ENCODE assay signal across 25 cellular contexts in the genomic region with DNA sequence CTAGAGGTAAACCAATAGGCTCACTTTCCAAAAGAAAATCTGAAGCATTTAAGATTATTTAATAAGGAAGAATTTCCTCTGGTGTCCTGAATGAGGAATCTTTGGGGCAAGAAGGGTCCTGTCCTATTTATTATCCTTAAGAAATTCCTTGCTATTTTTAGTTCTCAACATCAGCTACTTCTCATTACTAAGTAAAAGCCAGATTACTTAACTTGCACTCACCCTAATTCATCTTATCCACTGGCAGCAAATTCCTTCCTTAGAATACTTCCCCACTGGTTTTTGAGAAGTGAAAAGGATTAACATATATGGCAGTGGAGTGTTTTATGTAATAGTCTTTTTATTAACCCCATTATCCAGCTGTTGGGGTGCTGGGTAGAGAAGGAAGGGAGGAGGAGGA.
"Had no signal": no experiment of that assay in that cellular context is flagged by ENCODE, and none has a peak within 500 bp of the region (broad histone marks: within the 10 kb centered on the region; RNA-seq: fewer than 3 reads in every experiment).

No MANE protein-coding gene starts in this region.

- H3K27me3 ChIP-seq: brain microvascular endothelial cell, foreskin keratinocyte, neural progenitor cell had no signal

- H3K4me1 Mint-ChIP-seq: activated CD4-positive, alpha-beta T cell treated with anti-CD3 and anti-CD28 coated beads for 36 hours; naive thymus-derived CD8-positive, alpha-beta T cell had no signal

- H3K27ac Mint-ChIP-seq: activated CD4-positive, alpha-beta T cell treated with anti-CD3 and anti-CD28 coated beads for 36 hours; activated naive CD8-positive, alpha-beta T cell; activated T-cell treated with anti-CD3 and anti-CD28 coated beads, Interleukin-2, amount 50 U/mL, for 72 hours; mesothelial cell of epicardium; naive thymus-derived CD8-positive, alpha-beta T cell; neural progenitor cell; T-helper 2 cell treated with Interferon-gamma antibody and Interleukin-4, amounts not matched to agents 5 μg/mL and 100 μg/mL, for 36 hours had no signal

- H3K9me3 ChIP-seq: thoracic aorta had no signal

- H3K4me2 ChIP-seq: neural progenitor cell had no signal

- H3K4me3 ChIP-seq: neural progenitor cell, thoracic aorta had no signal

- H2AFZ ChIP-seq: neural progenitor cell had no signal

- H3K4me3 Mint-ChIP-seq: activated CD4-positive, alpha-beta T cell treated with anti-CD3 and anti-CD28 coated beads for 36 hours; activated naive CD8-positive, alpha-beta T cell; activated T-cell treated with anti-CD3 and anti-CD28 coated beads, Interleukin-2, amount 50 U/mL, for 72 hours; mesothelial cell of epicardium; naive thymus-derived CD8-positive, alpha-beta T cell; neural progenitor cell; T-helper 2 cell treated with Interferon-gamma antibody and Interleukin-4, amounts not matched to agents 5 μg/mL and 100 μg/mL, for 36 hours had no signal

- H3K9ac ChIP-seq: neural progenitor cell had no signal

- H3K27me3 Mint-ChIP-seq: activated CD4-positive, alpha-beta T cell treated with anti-CD3 and anti-CD28 coated beads for 36 hours; activated naive CD8-positive, alpha-beta T cell had no signal

- H3K4me1 ChIP-seq: foreskin keratinocyte had no signal

- H3K9me3 Mint-ChIP-seq: mesothelial cell of epicardium, neural progenitor cell had no signal

- H3K36me3 ChIP-seq: brain microvascular endothelial cell, neural progenitor cell, thoracic aorta had no signal

- H3K36me3 Mint-ChIP-seq: activated naive CD8-positive, alpha-beta T cell; mesothelial cell of epicardium; naive thymus-derived CD8-positive, alpha-beta T cell; neural progenitor cell had no signal

- DNase-seq: activated CD4-positive, alpha-beta T cell treated with anti-CD3 and anti-CD28 coated beads for 36 hours; activated CD4-positive, alpha-beta T cell treated with anti-CD3 and anti-CD28 coated beads, Interleukin-2, amount 50 U/mL, for 4 hours; activated CD4-positive, CD25-positive, alpha-beta regulatory T cell; activated naive CD4-positive, alpha-beta T cell; activated T-cell treated with anti-CD3 and anti-CD28 coated beads for 4 hours; activated T-cell treated with anti-CD3 and anti-CD28 coated beads, Interleukin-2, amount 50 U/mL, for 72 hours; aorta; brain microvascular endothelial cell; caudate nucleus; islet precursor cell; left cardiac atrium; left ventricle myocardium superior; mammary epithelial cell; naive thymus-derived CD8-positive, alpha-beta T cell; right cardiac atrium; stimulated activated CD4-positive, alpha-beta T cell treated with anti-CD3 and anti-CD28 coated beads, Interleukin-2, amount 100 ng/mL, for 48 hours; stimulated activated naive CD4-positive, alpha-beta T cell treated with Interleukin-2 at 50 U/mL for 16 hours; T-helper 1 cell; trophoblast cell had no signal

- H3K27ac ChIP-seq: brain microvascular endothelial cell, foreskin keratinocyte, neural progenitor cell had no signal
